ENCODE assay signal across 1 cellular context in genomic region chr11:65429069-65429681, GRCh38.
TF ChIP-seq lines count a peak whose summit lies in the region.

No MANE protein-coding gene starts in this region.

TF ChIP-seq in K562, 482 proteins besides CTCF, POLR2A, EP300 and RAD21 (continued from another document and continues in another):
- TF ChIP-seq ZBTB5 (IDR thresholded peaks at IDR 0.05), result 0 out of 2 replicates have a peak, but pooled peaks have one; percentile 62
- TF ChIP-seq ZZZ3 (IDR thresholded peaks at IDR 0.05), result no peak
- no peak for TF ChIP-seq SPI1 (IDR thresholded peaks at IDR 0.05; ENCODE audit: borderline replicate concordance, low read depth, low read length)
- peak; percentile 77 for TF ChIP-seq ARHGAP35 (IDR thresholded peaks at IDR 0.05; ENCODE audit: partially characterized antibody)
- TF ChIP-seq BACH1 (tag; IDR thresholded peaks at IDR 0.05), result peak; percentile 67; the same call in 1 of the 2 replicates
- TF ChIP-seq CAMTA2 (CRISPR knock-in tag; conservative IDR thresholded peaks at IDR 0.05), result 0 out of 2 replicates have a peak, but pooled peaks have one; percentile 32
- 0 out of 2 replicates have a peak, but pooled peaks have one; percentile 32 for TF ChIP-seq TARDBP (IDR thresholded peaks at IDR 0.05)
- TF ChIP-seq ID3 (CRISPR knock-in tag; IDR thresholded peaks at IDR 0.05), result no peak
- no peak for TF ChIP-seq ID3 (tag; IDR thresholded peaks at IDR 0.05)
- TF ChIP-seq ZNF695 (CRISPR knock-in tag; IDR thresholded peaks at IDR 0.05), result no peak
- TF ChIP-seq BCOR (IDR thresholded peaks at IDR 0.05), result no peak; the same call in 1 of the 2 replicates
- peak; percentile 48 to 63; a peak in 1 of 4 replicates for TF ChIP-seq FOXK2 (conservative IDR thresholded peaks at IDR 0.05 in 1 of 2, IDR thresholded peaks at IDR 0.05 in 1 of 2; ENCODE audit: low read depth in 2 of 2)
- TF ChIP-seq PTTG1 (tag; IDR thresholded peaks at IDR 0.05; ENCODE audit: low read depth), result no peak; the same call in 1 of the 2 replicates
- TF ChIP-seq HSF4 (CRISPR knock-in tag; IDR thresholded peaks at IDR 0.05; ENCODE audit: borderline replicate concordance), result no peak
- TF ChIP-seq THRAP3 (IDR thresholded peaks at IDR 0.05; ENCODE audit: borderline replicate concordance), result peak; percentile 96
- TF ChIP-seq HNRNPUL1 (IDR thresholded peaks at IDR 0.05; ENCODE audit: low read length), result peak; percentile 93
- no peak for TF ChIP-seq CEBPZ (IDR thresholded peaks at IDR 0.05; ENCODE audit: borderline replicate concordance, low read depth, low read length)
- no peak for TF ChIP-seq CBX1 (IDR thresholded peaks at IDR 0.05; ENCODE audit: low read depth)
- TF ChIP-seq MECOM (CRISPR knock-in tag; IDR thresholded peaks at IDR 0.05), result no peak
- peak; percentile 57; the same call in 1 of the 2 replicates for TF ChIP-seq POLR2AphosphoS5 (IDR thresholded peaks at IDR 0.05; ENCODE audit: control insufficient read depth, insufficient read depth, low read depth, low read length)
- 0 out of 2 replicates have a peak, but pooled peaks have one; percentile 26 for TF ChIP-seq MYBL2 (IDR thresholded peaks at IDR 0.05; ENCODE audit: low read depth)
- TF ChIP-seq MYBL2 (CRISPR knock-in tag; IDR thresholded peaks at IDR 0.05; ENCODE audit: borderline replicate concordance), result no peak
- TF ChIP-seq ZNF75A (CRISPR knock-in tag; IDR thresholded peaks at IDR 0.05), result no peak
- TF ChIP-seq JUNB (CRISPR knock-in tag; conservative IDR thresholded peaks at IDR 0.05), result no peak
- no peak for TF ChIP-seq MAFK (IDR thresholded peaks at IDR 0.05; ENCODE audit: low read length)
- TF ChIP-seq ZNF561 (CRISPR knock-in tag; conservative IDR thresholded peaks at IDR 0.05), result no peak
- TF ChIP-seq PCBP2 (IDR thresholded peaks at IDR 0.05; ENCODE audit: low read depth, low read length, poor library complexity, severe bottlenecking), result no peak
- no peak for TF ChIP-seq RB1 (IDR thresholded peaks at IDR 0.05; ENCODE audit: low read depth)
- TF ChIP-seq ATF3 (IDR thresholded peaks at IDR 0.05), result no peak
- no peak for TF ChIP-seq ATF3 (CRISPR knock-in tag; conservative IDR thresholded peaks at IDR 0.05)
- TF ChIP-seq GABPB2 (CRISPR knock-in tag; conservative IDR thresholded peaks at IDR 0.05), result no peak
- TF ChIP-seq ETV1 (tag; conservative IDR thresholded peaks at IDR 0.05; ENCODE audit: low read depth), result no peak
- TF ChIP-seq RBM34 (IDR thresholded peaks at IDR 0.05; ENCODE audit: borderline replicate concordance, insufficient read depth, low read length), result no peak
- peak in 1 of 2 experiments; percentile 27; a peak in 1 of 4 replicates for TF ChIP-seq KDM1A (IDR thresholded peaks at IDR 0.05)
- TF ChIP-seq ZNF740 (CRISPR knock-in tag; IDR thresholded peaks at IDR 0.05), result no peak
- no peak for TF ChIP-seq ZNF740 (tag; IDR thresholded peaks at IDR 0.05)
- TF ChIP-seq HEY1 (CRISPR knock-in tag; IDR thresholded peaks at IDR 0.05; ENCODE audit: borderline replicate concordance), result no peak
- TF ChIP-seq DNMT1 (IDR thresholded peaks at IDR 0.05), result peak; percentile 90; the same call in 1 of the 2 replicates
- TF ChIP-seq ARID2 (IDR thresholded peaks at IDR 0.05), result peak; percentile 76
- no peak for TF ChIP-seq ATF2 (CRISPR knock-in tag; IDR thresholded peaks at IDR 0.05)
- no peak; the same call in 1 of the 2 replicates for TF ChIP-seq SP1 (CRISPR knock-in tag; IDR thresholded peaks at IDR 0.05)
- TF ChIP-seq PKNOX1 (IDR thresholded peaks at IDR 0.05), result 0 out of 2 replicates have a peak, but pooled peaks have one; percentile 31
- no peak for TF ChIP-seq JUN (IDR thresholded peaks at IDR 0.05; ENCODE audit: borderline replicate concordance, low read depth, low read length)
- TF ChIP-seq JUN (CRISPR knock-in tag; IDR thresholded peaks at IDR 0.05; ENCODE audit: borderline replicate concordance), result no peak
- TF ChIP-seq MAZ (CRISPR knock-in tag; conservative IDR thresholded peaks at IDR 0.05 in 1 of 2, IDR thresholded peaks at IDR 0.05 in 1 of 2), result no peak
- TF ChIP-seq NR2C1 (IDR thresholded peaks at IDR 0.05), result no peak
- no peak for TF ChIP-seq NR2C1 (tag; IDR thresholded peaks at IDR 0.05)
- TF ChIP-seq GTF2A2 (tag; IDR thresholded peaks at IDR 0.05), result no peak
- TF ChIP-seq GATAD2A (IDR thresholded peaks at IDR 0.05), result no peak
- no peak for TF ChIP-seq ZNF586 (CRISPR knock-in tag; conservative IDR thresholded peaks at IDR 0.05)
- TF ChIP-seq MITF (IDR thresholded peaks at IDR 0.05), result no peak
- TF ChIP-seq ZNF398 (CRISPR knock-in tag; IDR thresholded peaks at IDR 0.05), result no peak
- TF ChIP-seq RBM17 (IDR thresholded peaks at IDR 0.05; ENCODE audit: borderline replicate concordance, low read depth, low read length), result no peak
- TF ChIP-seq ZNF146 (CRISPR knock-in tag; IDR thresholded peaks at IDR 0.05; ENCODE audit: unreplicated experiment), result no peak
- TF ChIP-seq MYNN (IDR thresholded peaks at IDR 0.05), result no peak; the same call in 1 of the 2 replicates
- no peak for TF ChIP-seq MYNN (CRISPR knock-in tag; IDR thresholded peaks at IDR 0.05)
- TF ChIP-seq COPS2 (conservative IDR thresholded peaks at IDR 0.05), result no peak
